Comparison of ENCODE assay signal across 1 cellular context in the genomic region with DNA sequence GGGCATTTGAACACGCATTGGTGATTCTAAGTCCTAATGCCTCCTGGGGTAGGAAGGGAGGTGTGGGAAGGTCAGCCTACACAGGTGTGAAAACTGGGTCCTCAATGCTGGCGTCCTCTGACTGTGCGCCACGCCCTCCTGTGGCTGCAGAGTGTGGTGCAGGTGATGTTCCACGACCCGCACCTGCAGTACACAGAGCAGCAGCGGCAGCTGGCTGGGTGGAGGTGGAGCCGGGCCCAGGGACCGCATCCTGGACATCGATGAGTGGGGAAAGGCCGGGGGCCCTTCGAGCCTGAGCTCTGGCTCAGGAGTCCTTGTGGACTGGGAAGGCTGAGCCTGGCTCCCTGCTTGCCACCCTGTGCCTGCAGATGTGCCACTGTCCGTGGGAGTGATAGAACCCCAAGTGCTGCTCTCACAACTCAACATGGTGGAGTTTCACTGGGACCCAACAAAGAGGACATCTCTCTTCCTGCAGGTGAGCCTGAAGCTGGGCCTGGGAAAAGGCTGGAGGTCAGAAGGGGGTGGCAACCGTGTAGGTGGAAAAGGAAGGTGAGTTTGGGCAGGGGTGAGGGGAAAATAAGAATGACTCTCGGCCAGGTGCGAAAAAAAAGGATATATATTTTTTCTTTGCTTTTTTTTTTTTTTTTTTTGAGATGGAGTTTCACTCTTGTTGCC.
TF ChIP-seq lines count a peak whose summit lies in the region.

No MANE protein-coding gene starts in this region.

TF ChIP-seq in GM12878, 131 proteins besides CTCF, POLR2A, EP300 and RAD21 (continued from another document and continues in another):
- TF ChIP-seq BCLAF1 (IDR thresholded peaks at IDR 0.05) (no peak), ATF7 (IDR thresholded peaks at IDR 0.05; ENCODE audit: low read depth) (no peak), TCF12 (IDR thresholded peaks at IDR 0.05; ENCODE audit: low read depth, low read length) (peak; percentile 87), MTA2 (IDR thresholded peaks at IDR 0.05; ENCODE audit: low read depth) (no peak), YY1 (IDR thresholded peaks at IDR 0.05; ENCODE audit: low read depth, low read length) (0 out of 2 replicates have a peak, but pooled peaks have one; percentile 40), RCOR1 (conservative IDR thresholded peaks at IDR 0.05; ENCODE audit: low read depth, low read length) (no peak), HDGF (IDR thresholded peaks at IDR 0.05) (no peak), ZBED1 (IDR thresholded peaks at IDR 0.05; ENCODE audit: borderline replicate concordance) (no peak), MXI1 (IDR thresholded peaks at IDR 0.05; ENCODE audit: low read depth, low read length) (no peak), PAX5 (IDR thresholded peaks at IDR 0.05; ENCODE audit: borderline replicate concordance, low read depth, low read length) (peak; percentile 17; the same call in 1 of the 2 replicates), JUND (IDR thresholded peaks at IDR 0.05; ENCODE audit: low read depth, low read length) (no peak), TCF7 (IDR thresholded peaks at IDR 0.05; ENCODE audit: borderline replicate concordance) (no peak), MAX (IDR thresholded peaks at IDR 0.05; ENCODE audit: low read depth, low read length) (no peak), SMC3 (IDR thresholded peaks at IDR 0.05; ENCODE audit: borderline replicate concordance, low read length) (peak; percentile 62), IKZF1 (conservative IDR thresholded peaks at IDR 0.05) (no peak), KDM1A (IDR thresholded peaks at IDR 0.05; ENCODE audit: borderline replicate concordance) (no peak), TAF1 (IDR thresholded peaks at IDR 0.05; ENCODE audit: borderline replicate concordance, low read depth, low read length) (no peak), HDAC2 (IDR thresholded peaks at IDR 0.05) (no peak), SREBF1 (IDR thresholded peaks at IDR 0.05; ENCODE audit: low read length) (no peak), EGR1 (IDR thresholded peaks at IDR 0.05; ENCODE audit: borderline replicate concordance in 1 of 2, low read depth in 2 of 2, low read length in 2 of 2) (no peak), IRF5 (IDR thresholded peaks at IDR 0.05; ENCODE audit: borderline replicate concordance) (no peak), POU2F2 (IDR thresholded peaks at IDR 0.05; ENCODE audit: borderline replicate concordance, low read depth, low read length) (no peak), ZNF687 (IDR thresholded peaks at IDR 0.05) (no peak), ZNF384 (IDR thresholded peaks at IDR 0.05; ENCODE audit: borderline replicate concordance, low read depth, low read length) (no peak), RB1 (IDR thresholded peaks at IDR 0.05; ENCODE audit: borderline replicate concordance) (no peak), RBBP5 (conservative IDR thresholded peaks at IDR 0.05) (no peak), NFIC (IDR thresholded peaks at IDR 0.05; ENCODE audit: low read depth, low read length) (no peak), CBFB (IDR thresholded peaks at IDR 0.05; ENCODE audit: low read depth) (no peak), DPF2 (IDR thresholded peaks at IDR 0.05) (no peak), SP1 (IDR thresholded peaks at IDR 0.05; ENCODE audit: low read depth, low read length) (no peak), ZZZ3 (IDR thresholded peaks at IDR 0.05; ENCODE audit: control insufficient read depth, insufficient read length, low read depth) (no peak), USF1 (IDR thresholded peaks at IDR 0.05; ENCODE audit: borderline replicate concordance, extremely low read length, insufficient read depth, low read depth, low read length) (no peak), BHLHE40 (IDR thresholded peaks at IDR 0.05; ENCODE audit: borderline replicate concordance in 1 of 2, low read depth in 2 of 2, low read length in 1 of 2) (peak in 1 of 2 experiments; percentile 16; a peak in 1 of 4 replicates), EED (IDR thresholded peaks at IDR 0.05; ENCODE audit: low read depth) (no peak), SIN3A (IDR thresholded peaks at IDR 0.05; ENCODE audit: low read depth, low read length) (no peak), PAX8 (IDR thresholded peaks at IDR 0.05) (no peak), NFYA (IDR thresholded peaks at IDR 0.05; ENCODE audit: borderline replicate concordance, low read depth, low read length) (no peak)
- TF ChIP-seq, protein P1, sequence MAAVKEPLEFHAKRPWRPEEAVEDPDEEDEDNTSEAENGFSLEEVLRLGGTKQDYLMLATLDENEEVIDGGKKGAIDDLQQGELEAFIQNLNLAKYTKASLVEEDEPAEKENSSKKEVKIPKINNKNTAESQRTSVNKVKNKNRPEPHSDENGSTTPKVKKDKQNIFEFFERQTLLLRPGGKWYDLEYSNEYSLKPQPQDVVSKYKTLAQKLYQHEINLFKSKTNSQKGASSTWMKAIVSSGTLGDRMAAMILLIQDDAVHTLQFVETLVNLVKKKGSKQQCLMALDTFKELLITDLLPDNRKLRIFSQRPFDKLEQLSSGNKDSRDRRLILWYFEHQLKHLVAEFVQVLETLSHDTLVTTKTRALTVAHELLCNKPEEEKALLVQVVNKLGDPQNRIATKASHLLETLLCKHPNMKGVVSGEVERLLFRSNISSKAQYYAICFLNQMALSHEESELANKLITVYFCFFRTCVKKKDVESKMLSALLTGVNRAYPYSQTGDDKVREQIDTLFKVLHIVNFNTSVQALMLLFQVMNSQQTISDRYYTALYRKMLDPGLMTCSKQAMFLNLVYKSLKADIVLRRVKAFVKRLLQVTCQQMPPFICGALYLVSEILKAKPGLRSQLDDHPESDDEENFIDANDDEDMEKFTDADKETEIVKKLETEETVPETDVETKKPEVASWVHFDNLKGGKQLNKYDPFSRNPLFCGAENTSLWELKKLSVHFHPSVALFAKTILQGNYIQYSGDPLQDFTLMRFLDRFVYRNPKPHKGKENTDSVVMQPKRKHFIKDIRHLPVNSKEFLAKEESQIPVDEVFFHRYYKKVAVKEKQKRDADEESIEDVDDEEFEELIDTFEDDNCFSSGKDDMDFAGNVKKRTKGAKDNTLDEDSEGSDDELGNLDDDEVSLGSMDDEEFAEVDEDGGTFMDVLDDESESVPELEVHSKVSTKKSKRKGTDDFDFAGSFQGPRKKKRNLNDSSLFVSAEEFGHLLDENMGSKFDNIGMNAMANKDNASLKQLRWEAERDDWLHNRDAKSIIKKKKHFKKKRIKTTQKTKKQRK (IDR thresholded peaks at IDR 0.05; ENCODE audit: low read depth, low read length): no peak
- TF ChIP-seq, protein P2, sequence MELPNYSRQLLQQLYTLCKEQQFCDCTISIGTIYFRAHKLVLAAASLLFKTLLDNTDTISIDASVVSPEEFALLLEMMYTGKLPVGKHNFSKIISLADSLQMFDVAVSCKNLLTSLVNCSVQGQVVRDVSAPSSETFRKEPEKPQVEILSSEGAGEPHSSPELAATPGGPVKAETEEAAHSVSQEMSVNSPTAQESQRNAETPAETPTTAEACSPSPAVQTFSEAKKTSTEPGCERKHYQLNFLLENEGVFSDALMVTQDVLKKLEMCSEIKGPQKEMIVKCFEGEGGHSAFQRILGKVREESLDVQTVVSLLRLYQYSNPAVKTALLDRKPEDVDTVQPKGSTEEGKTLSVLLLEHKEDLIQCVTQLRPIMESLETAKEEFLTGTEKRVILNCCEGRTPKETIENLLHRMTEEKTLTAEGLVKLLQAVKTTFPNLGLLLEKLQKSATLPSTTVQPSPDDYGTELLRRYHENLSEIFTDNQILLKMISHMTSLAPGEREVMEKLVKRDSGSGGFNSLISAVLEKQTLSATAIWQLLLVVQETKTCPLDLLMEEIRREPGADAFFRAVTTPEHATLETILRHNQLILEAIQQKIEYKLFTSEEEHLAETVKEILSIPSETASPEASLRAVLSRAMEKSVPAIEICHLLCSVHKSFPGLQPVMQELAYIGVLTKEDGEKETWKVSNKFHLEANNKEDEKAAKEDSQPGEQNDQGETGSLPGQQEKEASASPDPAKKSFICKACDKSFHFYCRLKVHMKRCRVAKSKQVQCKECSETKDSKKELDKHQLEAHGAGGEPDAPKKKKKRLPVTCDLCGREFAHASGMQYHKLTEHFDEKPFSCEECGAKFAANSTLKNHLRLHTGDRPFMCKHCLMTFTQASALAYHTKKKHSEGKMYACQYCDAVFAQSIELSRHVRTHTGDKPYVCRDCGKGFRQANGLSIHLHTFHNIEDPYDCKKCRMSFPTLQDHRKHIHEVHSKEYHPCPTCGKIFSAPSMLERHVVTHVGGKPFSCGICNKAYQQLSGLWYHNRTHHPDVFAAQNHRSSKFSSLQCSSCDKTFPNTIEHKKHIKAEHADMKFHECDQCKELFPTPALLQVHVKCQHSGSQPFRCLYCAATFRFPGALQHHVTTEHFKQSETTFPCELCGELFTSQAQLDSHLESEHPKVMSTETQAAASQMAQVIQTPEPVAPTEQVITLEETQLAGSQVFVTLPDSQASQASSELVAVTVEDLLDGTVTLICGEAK (IDR thresholded peaks at IDR 0.05; ENCODE audit: borderline replicate concordance): no peak
